8 cellular contexts compared by ENCODE assay signal in the genomic region with DNA sequence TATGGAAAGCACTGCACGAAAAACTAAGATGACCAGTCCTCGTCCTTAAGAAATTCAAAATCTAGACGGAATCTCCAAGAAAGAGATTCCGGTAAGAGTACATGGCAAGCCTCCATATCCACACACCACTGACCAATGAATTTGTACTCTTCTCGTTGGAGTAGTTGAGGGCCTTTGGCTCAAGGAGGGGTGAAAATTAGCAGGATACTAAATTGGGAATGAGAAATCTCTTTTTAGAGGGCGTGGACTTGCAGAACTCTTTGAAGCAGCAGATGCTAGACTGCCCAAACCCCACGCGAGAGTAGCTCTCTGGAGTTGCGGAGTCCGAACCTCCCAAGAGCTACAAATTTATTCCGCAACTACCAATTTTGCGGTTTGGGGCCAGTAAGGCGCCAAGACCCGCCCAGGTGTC. TPM values are rescaled to one million over a fixed set of nuclear protein-coding genes. Genes with fewer than 3 reads are reported as not detected.
DNase-seq lines count a peak whose midpoint lies in the region; ATAC-seq and TF ChIP-seq lines count a peak whose summit lies in the region.

No MANE protein-coding gene starts in this region.

- H4K20me1 ChIP-seq in mammary epithelial cell (ENCODE audit: insufficient read depth, low read length) = no peaks in the 10 kb centered on the region

- ATAC-seq in left cardiac atrium = no peak
- ATAC-seq in aorta (ENCODE audit: low FRiP score) = no peak
- no peak for ATAC-seq in GM18519 (IDR thresholded peaks at IDR 0.05; ENCODE audit: low FRiP score, unreplicated experiment)
- no peak for ATAC-seq in sciatic nerve

- in situ Hi-C loops in mammary epithelial cell (cut with MboI; ENCODE audit: low sequenced_read_pairs in 2 of 2) = no loop called here

- H3K4me3 Mint-ChIP-seq in mesothelial cell of epicardium = peak overlapping the region; percentile 88

- TF ChIP-seq CTCF in left ventricle myocardium inferior (IDR thresholded peaks at IDR 0.05; ENCODE audit: borderline replicate concordance) = no peak
- TF ChIP-seq CTCF in mammary epithelial cell (conservative IDR thresholded peaks at IDR 0.05 in 1 of 2, IDR thresholded peaks at IDR 0.05 in 1 of 2; ENCODE audit: extremely low read depth in 1 of 2, insufficient read depth in 1 of 2, low read depth in 1 of 2, low read length in 2 of 2) = no peak
- TF ChIP-seq CTCF in mesothelial cell of epicardium (IDR thresholded peaks at IDR 0.05; ENCODE audit: unreplicated experiment) = no peak

- H3K27me3 Mint-ChIP-seq in mesothelial cell of epicardium (ENCODE audit: low read depth) = no peaks in the 10 kb centered on the region

- dilution Hi-C loops in mammary epithelial cell (cut with HindIII; ENCODE audit: low sequenced_read_pairs) = no loop called here

- peak overlapping the region; percentile 100 for H3K27ac Mint-ChIP-seq in mesothelial cell of epicardium

- peak overlapping the region; percentile 69 for H3K4me2 ChIP-seq in mammary epithelial cell (ENCODE audit: insufficient read depth, low read depth, low read length)

- peaks cover 18% of the 10 kb centered on the region for H3K4me1 Mint-ChIP-seq in mesothelial cell of epicardium

- peaks cover 46% of the 10 kb centered on the region for H3K4me1 ChIP-seq in left ventricle myocardium inferior
- H3K4me1 ChIP-seq in mammary epithelial cell (ENCODE audit: insufficient read depth, low read length) = peaks cover 19% of the 10 kb centered on the region
- H3K4me1 ChIP-seq in aorta (ENCODE audit: control insufficient read depth in 1 of 2, insufficient read depth in 2 of 2, low read length in 2 of 2) = peaks cover 0 to 3% of the 10 kb centered on the region in 2 donors

- H3K9me3 ChIP-seq in left ventricle myocardium inferior (replicated peaks) (no peaks in the 10 kb centered on the region), mammary epithelial cell (replicated peaks; ENCODE audit: insufficient read depth, low read length) (no peaks in the 10 kb centered on the region), aorta (ENCODE audit: control insufficient read depth, low read length) (no peaks in the 10 kb centered on the region)

- H3K27me3 ChIP-seq in left ventricle myocardium inferior (ENCODE audit: low read depth) (no peaks in the 10 kb centered on the region), mammary epithelial cell (ENCODE audit: insufficient read depth, low read length) (no peaks in the 10 kb centered on the region), aorta (ENCODE audit: control insufficient read depth in 1 of 2, insufficient read depth in 2 of 2, low read length in 1 of 2) (no peaks in the 10 kb centered on the region)

- peaks cover 31% of the 10 kb centered on the region for H3K79me2 ChIP-seq in mammary epithelial cell (ENCODE audit: insufficient read depth, low read length)

- no TSS peak for BruUV-seq in mammary epithelial cell (replicated peaks; lab: Mats Ljungman, UMichigan)

- peak overlapping the region; percentile 92 for H2AFZ ChIP-seq in mammary epithelial cell (ENCODE audit: low read depth, low read length)

- CTCF ChIA-PET in mammary epithelial cell (lab: Charles Lee; ENCODE audit: low non-redundant PET) = interaction anchor here (0.9 kb wide), 1 partner anchor 339 kb away, joined by 4 read pairs; no protein-coding TSS in a partner anchor

- peak overlapping the region; percentile 83 for H3K9ac ChIP-seq in mammary epithelial cell (ENCODE audit: insufficient read depth, low read length)

- intact Hi-C loops in left ventricle myocardium inferior (cut with micrococcal nuclease) = loop anchor here (10.0 kb wide), 1 partner anchor 120 kb away; no protein-coding TSS in a partner anchor
- intact Hi-C loops in left cardiac atrium (cut with DNase I) = loop anchor here in 1 of 2 donors (5.0 kb wide), 1 partner anchor 197 kb away; no protein-coding TSS in a partner anchor
- intact Hi-C loops in mammary epithelial cell (cut with micrococcal nuclease) = loop anchor here (2.0 kb wide), 1 partner anchor 48 kb away; no protein-coding TSS in a partner anchor
- intact Hi-C loops in aorta (cut with DNase I) = no loop called here
- intact Hi-C loops in sciatic nerve (cut with DNase I) = no loop called here

- WGBS in mammary epithelial cell (ENCODE audit: low coverage, missing lambda C conversion rate) = 30% methylated on average over 13 of the region's 14 CpGs
- WGBS in aorta, 2 donors = 16 to 20% methylated on average over 14 of the region's 14 CpGs

- no peak for DNase-seq in left ventricle myocardium inferior
- DNase-seq in left cardiac atrium = no peak
- DNase-seq in mammary epithelial cell = no peak
- no peak for DNase-seq in mesothelial cell of epicardium (ENCODE audit: low spot score in 2 of 2, unreplicated experiment in 2 of 2)
- no peak for DNase-seq in aorta
- no peak for DNase-seq in NCI-H2107 treated with DMSO at 0.1 percent for 48 hours (lab: John Stamatoyannopoulos, UW; ENCODE audit: unreplicated experiment)
- DNase-seq in sciatic nerve (ENCODE audit: low spot score) = no peak

- H3K27ac ChIP-seq in left ventricle myocardium inferior (replicated peaks) = peak overlapping the region; percentile 99
- peak overlapping the region; percentile 92 for H3K27ac ChIP-seq in mammary epithelial cell (ENCODE audit: insufficient read depth, low read depth, low read length)
- peak overlapping the region in 1 of 2 donors; percentile 81 for H3K27ac ChIP-seq in aorta (ENCODE audit: low read depth in 1 of 2, low read length in 2 of 2)

- no peaks in the 10 kb centered on the region for H3K36me3 Mint-ChIP-seq in mesothelial cell of epicardium

- no peaks in the 10 kb centered on the region for H3K9me3 Mint-ChIP-seq in mesothelial cell of epicardium

- H3K4me3 ChIP-seq in left ventricle myocardium inferior (peak overlapping the region; percentile 94), mammary epithelial cell (replicated peaks in 1 of 3; ENCODE audit: insufficient read depth in 1 of 3, low read depth in 2 of 3, low read length in 3 of 3) (peak overlapping the region; percentile 56 to 66 (median 65)), aorta (ENCODE audit: low read length in 2 of 2) (peak overlapping the region; percentile 32 to 40)

- H3K36me3 ChIP-seq in left ventricle myocardium inferior (no peaks in the 10 kb centered on the region), mammary epithelial cell (ENCODE audit: insufficient read depth, low read length) (no peaks in the 10 kb centered on the region), aorta (ENCODE audit: control insufficient read depth in 1 of 2, insufficient read depth in 2 of 2, low read length in 1 of 2) (no peaks in the 10 kb centered on the region)

RNA-seq across cellular contexts. Expression of gene PPP2R5A, which starts 0.9 kb away (rescaled TPM):
- total RNA-seq in left ventricle myocardium inferior = 69.3 TPM
- 10 to 100 TPM; 68.4 to 69.0 TPM for total RNA-seq in left cardiac atrium
- total RNA-seq in mammary epithelial cell = 10 to 100 TPM; 17.3 to 19.0 TPM
- 10.4 TPM for polyA plus RNA-seq in mammary epithelial cell
- 7.4 TPM for polyA minus RNA-seq in mammary epithelial cell
- 10.1 to 11.6 TPM (median 10.7 TPM) in 3 replicates for total RNA-seq in mesothelial cell of epicardium
- total RNA-seq in aorta = 10 to 100 TPM; 43.2 to 45.3 TPM
- polyA plus RNA-seq in aorta = 10 to 100 TPM; 33.5 to 39.1 TPM
- 39.1 TPM for total RNA-seq in sciatic nerve

Comparison
In these comparisons a context has a peak if more than half of its experiments do, and no peak if none do; other contexts are left out.
1. H3K4me3 ChIP-seq: peak in every context shown above with its lines; median percentile 94 in left ventricle myocardium inferior; 65 in mammary epithelial cell; 36 in aorta.
2. intact Hi-C loops: an anchor here in left ventricle myocardium inferior (10.0 kb wide) and mammary epithelial cell (2.0 kb wide); none called in aorta and sciatic nerve.